8 cellular contexts compared by ENCODE assay signal in the genomic region with DNA sequence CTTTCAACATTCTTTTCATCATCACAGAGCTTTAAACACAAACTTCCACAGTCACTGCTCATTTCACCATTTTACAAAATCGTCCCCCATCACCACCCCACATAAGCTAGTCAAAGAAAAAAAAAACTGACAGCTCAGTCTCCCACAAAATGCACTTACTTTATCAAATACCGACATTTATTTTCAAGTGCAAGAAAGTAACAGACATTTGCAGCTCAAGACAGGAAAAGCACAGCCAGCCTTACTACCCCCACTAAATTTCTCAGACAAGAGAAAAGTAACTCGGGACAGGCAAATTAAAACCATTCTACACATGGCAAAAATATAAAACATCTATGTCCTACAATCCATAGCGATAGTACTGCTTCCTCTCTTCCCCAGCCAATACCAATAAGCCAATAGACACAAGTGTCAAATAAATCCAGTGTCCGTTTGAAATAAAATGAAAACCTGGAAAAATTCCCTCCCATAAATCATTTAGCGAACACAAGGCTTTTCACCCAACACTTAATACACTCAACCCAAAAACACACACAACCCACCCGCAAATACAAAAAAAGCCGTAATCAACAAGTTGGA. TPM values are rescaled to one million over a fixed set of nuclear protein-coding genes. Genes with fewer than 3 reads are reported as not detected.
DNase-seq lines count a peak whose midpoint lies in the region; ATAC-seq, FAIRE-seq and TF ChIP-seq lines count a peak whose summit lies in the region.

No MANE protein-coding gene starts in this region.

- RAD21 ChIA-PET in GM12878 (lab: Charles Lee; ENCODE audit: unreplicated experiment) = interaction anchor here (1.0 kb wide), 2 partner anchors 90 to 376 kb away, joined by 3 read pairs; no protein-coding TSS in a partner anchor

- TSS peak; percentile 58 for BruUV-seq in GM12878 (replicated peaks; lab: Mats Ljungman, UMichigan)

- no peaks in the 10 kb centered on the region for H3K79me1 ChIP-seq in mesenchymal stem cell (replicated peaks; ENCODE audit: low read length, poor library complexity, severe bottlenecking)

- H3K4me3 ChIP-seq in heart right ventricle = peak overlapping the region; percentile 52 to 89 (median 78)
- peak overlapping the region; percentile 95 for H3K4me3 ChIP-seq in GM12878
- peak overlapping the region in 1 of 2 experiments; percentile 93 for H3K4me3 ChIP-seq in mesenchymal stem cell (ENCODE audit: insufficient read depth in 1 of 2, low read depth in 1 of 2, low read length in 2 of 2)
- H3K4me3 ChIP-seq in aorta (ENCODE audit: low read length in 2 of 2) = peak overlapping the region; percentile 36 to 78

- H2AK5ac ChIP-seq in mesenchymal stem cell (ENCODE audit: low read length, severe bottlenecking) = no peak overlapping the region

- WGBS in heart right ventricle, 2 donors = 8 to 12% methylated on average over 8 of the region's 8 CpGs
- 2% methylated on average over 8 of the region's 8 CpGs for WGBS in GM12878 (ENCODE audit: insufficient coverage, insufficient replicate concordance, low lambda C conversion rate, missing lambda C conversion rate)
- under 1% methylated on average over 8 of the region's 8 CpGs for WGBS in mesenchymal stem cell
- WGBS in aorta, 2 donors = 4 to 9% methylated on average over 8 of the region's 8 CpGs

- H2BK15ac ChIP-seq in mesenchymal stem cell (ENCODE audit: low read depth, poor library complexity, severe bottlenecking) = no peak overlapping the region

- H3K79me2 ChIP-seq in GM12878 (ENCODE audit: control insufficient read depth, insufficient read depth, low read length) = peaks cover 56% of the 10 kb centered on the region

- H2AFZ ChIP-seq in GM12878 (ENCODE audit: control insufficient read depth, low read depth, low read length) (no peak overlapping the region), mesenchymal stem cell (ENCODE audit: low read depth, low read length) (no peak overlapping the region)

- no peaks in the 10 kb centered on the region for H3K36me3 ChIP-seq in heart right ventricle
- no peaks in the 10 kb centered on the region for H3K36me3 ChIP-seq in GM12878 (ENCODE audit: control insufficient read depth in 2 of 2, insufficient read depth in 2 of 2, low read length in 1 of 2)
- H3K36me3 ChIP-seq in mesenchymal stem cell (ENCODE audit: control insufficient read depth in 1 of 2, insufficient read depth in 2 of 2, low read depth in 1 of 2, low read length in 2 of 2) = no peaks in the 10 kb centered on the region
- no peaks in the 10 kb centered on the region for H3K36me3 ChIP-seq in aorta (ENCODE audit: control insufficient read depth in 1 of 2, insufficient read depth in 2 of 2, low read length in 1 of 2)

- H3K27me3 ChIP-seq in heart right ventricle (no peaks in the 10 kb centered on the region), GM12878 (replicated peaks in 1 of 2; ENCODE audit: control insufficient read depth in 2 of 2, insufficient read depth in 2 of 2, low read length in 1 of 2) (no peaks in the 10 kb centered on the region), mesenchymal stem cell (ENCODE audit: control insufficient read depth in 1 of 2, insufficient read depth in 1 of 2, low read length in 2 of 2) (peaks cover 0 to 2% of the 10 kb centered on the region in 2 experiments), aorta (ENCODE audit: control insufficient read depth in 1 of 2, insufficient read depth in 2 of 2, low read length in 1 of 2) (no peaks in the 10 kb centered on the region)

- in situ Hi-C loops in GM12878 (cut with MboI) = no loop called here

- no peak for FAIRE-seq in GM12878 (lab: Jason Lieb, UNC)

- H3K18ac ChIP-seq in mesenchymal stem cell (ENCODE audit: low read depth in 1 of 2, low read length in 2 of 2) = peak overlapping the region in 1 of 2 experiments; percentile 21

- peak overlapping the region in 9 of 10 donors; percentile 81 to 93 (median 90) for H3K27ac ChIP-seq in heart right ventricle
- peak overlapping the region; percentile 67 for H3K27ac ChIP-seq in GM12878 (ENCODE audit: control insufficient read depth, insufficient read depth)
- no peak overlapping the region for H3K27ac ChIP-seq in mesenchymal stem cell (ENCODE audit: low read length, poor library complexity, severe bottlenecking)
- H3K27ac ChIP-seq in aorta (ENCODE audit: low read depth in 1 of 2, low read length in 2 of 2) = no peak overlapping the region

- H3K23ac ChIP-seq in mesenchymal stem cell (ENCODE audit: low read length in 2 of 2) = no peak overlapping the region

- TF ChIP-seq CTCF in heart right ventricle (IDR thresholded peaks at IDR 0.05) = no peak
- TF ChIP-seq CTCF in GM12878 (IDR thresholded peaks at IDR 0.05 in 2 of 3, conservative IDR thresholded peaks at IDR 0.05 in 1 of 3; ENCODE audit: control insufficient read depth in 2 of 3, extremely low read depth in 1 of 3, insufficient read depth in 1 of 3, low read depth in 3 of 3, low read length in 3 of 3) = no peak

- H3K9ac ChIP-seq in GM12878 (ENCODE audit: control insufficient read depth, insufficient read depth, low read length) = peak overlapping the region; percentile 84
- H3K9ac ChIP-seq in mesenchymal stem cell (ENCODE audit: low read length) = peak overlapping the region; percentile 97

- POLR2A ChIA-PET in GM12878 (lab: Charles Lee) = no interaction called here

- no peak overlapping the region for H3K14ac ChIP-seq in mesenchymal stem cell (ENCODE audit: low read length in 2 of 2)

- H2BK120ac ChIP-seq in mesenchymal stem cell (ENCODE audit: low read depth, low read length) = no peak overlapping the region

- DNase-seq in heart right ventricle = no peak
- no peak for DNase-seq in left cardiac atrium
- DNase-seq in GM12878 (ENCODE audit: low read depth, low spot score) = no peak
- DNase-seq in mesenchymal stem cell = no peak
- DNase-seq in aorta = no peak
- DNase-seq in NCI-H524 treated with DMSO at 0.1 percent for 48 hours (lab: John Stamatoyannopoulos, UW) = no peak
- DNase-seq in stimulated activated naive CD4-positive, alpha-beta T cell treated with Interleukin-2 at 50 U/mL for 16 hours (lab: John Stamatoyannopoulos, UW) = no peak
- no peak for DNase-seq in glomerular visceral epithelial cell (ENCODE audit: extremely low spot score)

- H3K4me1 ChIP-seq in heart right ventricle (peaks cover 0 to 59% (median 47%) of the 10 kb centered on the region in 9 donors), GM12878 (ENCODE audit: control insufficient read depth, insufficient read depth, low read length) (peaks cover 10% of the 10 kb centered on the region; the same call in 1 of the 2 replicates), mesenchymal stem cell (ENCODE audit: control insufficient read depth, insufficient read depth, low read depth, low read length) (peaks cover 11% of the 10 kb centered on the region), aorta (ENCODE audit: control insufficient read depth in 1 of 2, insufficient read depth in 2 of 2, low read length in 2 of 2) (no peaks in the 10 kb centered on the region)

- no peak overlapping the region for H4K91ac ChIP-seq in mesenchymal stem cell (ENCODE audit: low read length)

- H3K9me3 ChIP-seq in heart right ventricle (no peaks in the 10 kb centered on the region), GM12878 (replicated peaks; ENCODE audit: control insufficient read depth, insufficient read depth, low read length) (no peaks in the 10 kb centered on the region), mesenchymal stem cell (ENCODE audit: control insufficient read depth, low read length) (no peaks in the 10 kb centered on the region), aorta (ENCODE audit: control insufficient read depth, low read length) (no peaks in the 10 kb centered on the region)

- no peaks in the 10 kb centered on the region; the same call in 1 of the 2 replicates for H4K20me1 ChIP-seq in GM12878 (ENCODE audit: control insufficient read depth, insufficient read depth)

- TF ChIP-seq RAD21 in GM12878 (IDR thresholded peaks at IDR 0.05; ENCODE audit: insufficient read depth, low read depth, low read length) = no peak

- TF ChIP-seq EP300 in GM12878 (IDR thresholded peaks at IDR 0.05; ENCODE audit: borderline replicate concordance in 1 of 2, control insufficient read depth in 1 of 2, low read depth in 2 of 2, low read length in 2 of 2) = no peak

- no peak overlapping the region for H3K4ac ChIP-seq in mesenchymal stem cell (ENCODE audit: low read depth in 1 of 2, low read length in 2 of 2)

- intact Hi-C loops in heart right ventricle (cut with DNase I) (loop anchor here in 7 of 10 donors (5.0 to 10.0 kb wide), 12 partner anchors 36 to 376 kb away; no protein-coding TSS in a partner anchor), left cardiac atrium (cut with DNase I) (loop anchor here in 1 of 2 donors (5.0 kb wide), 1 partner anchor 99 kb away; no protein-coding TSS in a partner anchor), GM12878 (cut with micrococcal nuclease; ENCODE audit: unreplicated experiment) (loop anchor here (1.0 to 10.0 kb wide), 5 partner anchors 19 to 571 kb away; no protein-coding TSS in a partner anchor), aorta (cut with DNase I) (loop anchor here (2.0 to 10.0 kb wide), 3 partner anchors 36 to 359 kb away; no protein-coding TSS in a partner anchor)

- no peak for ATAC-seq in heart right ventricle
- no peak for ATAC-seq in left cardiac atrium
- ATAC-seq in GM12878 = no peak
- ATAC-seq in aorta (ENCODE audit: low FRiP score) = no peak

- no peak overlapping the region for H4K8ac ChIP-seq in mesenchymal stem cell (ENCODE audit: low read length)

- no peak overlapping the region for H2BK12ac ChIP-seq in mesenchymal stem cell (ENCODE audit: low read length in 2 of 2)

- SMC1A ChIA-PET in GM12878 (lab: Charles Lee; ENCODE audit: uncharacterized antibody, unreplicated experiment) = interaction anchor here (0.6 to 1.0 kb wide), 5 partner anchors 18 to 467 kb away, joined by 3 read pairs; no protein-coding TSS in a partner anchor

- CTCF ChIA-PET in GM12878 (lab: Yijun Ruan, JAX) = interaction anchor here (0.5 to 1.0 kb wide), 3 partner anchors 20 to 495 kb away, joined by 3 read pairs; partner anchors contain the start of gene SHQ1

- H3K4me2 ChIP-seq in GM12878 (ENCODE audit: control insufficient read depth, insufficient read depth) = peak overlapping the region; percentile 82
- H3K4me2 ChIP-seq in mesenchymal stem cell (ENCODE audit: low read length, poor library complexity, severe bottlenecking) = peak overlapping the region; percentile 88

- TF ChIP-seq POLR2A in GM12878 (IDR thresholded peaks at IDR 0.05; ENCODE audit: low read depth, low read length) = no peak

- H2BK5ac ChIP-seq in mesenchymal stem cell (ENCODE audit: low read depth, low read length, poor library complexity, severe bottlenecking) = no peak overlapping the region

RNA-seq across cellular contexts. Expression of gene RYBP, which starts 0.5 kb away (rescaled TPM):
- total RNA-seq in heart right ventricle = 1 to 10 TPM; 6.1 to 8.3 (median 7.3) TPM
- polyA plus RNA-seq in heart right ventricle = 1 to 10 TPM; 4.0 to 4.4 TPM
- 10 to 100 TPM in 1 of 2 donors, 1 to 10 TPM in 1; 8.7 to 10.3 TPM for total RNA-seq in left cardiac atrium
- 19.3 and 19.4 TPM in 2 replicates for total RNA-seq in GM12878 (2013; cell fraction: nucleolus; rRNA removed)
- total RNA-seq in GM12878 (2014; rRNA removed) = 3.7 and 4.1 TPM in 2 replicates
- 6.6 and 6.8 TPM in 2 replicates for total RNA-seq in GM12878 (2014; rRNA removed; fragmentation: Illumina TruSeq; extraction: Trizol)
- 6.3 and 6.9 TPM in 2 replicates for total RNA-seq in GM12878 (2021)
- polyA plus RNA-seq in GM12878 (2011; ENCODE audit: low read depth) = 4.0 TPM
- 14.4 and 18.1 TPM in 2 replicates for polyA plus RNA-seq in GM12878 (2011; rRNA removed)
- polyA plus RNA-seq in GM12878 (2011; cell fraction: cytosol; rRNA removed) = 4.8 and 6.7 TPM in 2 replicates
- 7.5 TPM in 2 replicates for polyA plus RNA-seq in GM12878 (2011; cell fraction: nucleus; rRNA removed)
- polyA plus RNA-seq in GM12878 (2012) = 6.3 and 9.8 TPM in 2 replicates
- polyA plus RNA-seq in GM12878 (2014; fragmentation: Illumina TruSeq; extraction: Trizol) = 8.8 and 9.3 TPM in 2 replicates
- 1 to 10 TPM; 2.4 to 3.3 TPM for polyA plus RNA-seq in GM12878 (2014; fragmentation: Nextera tagmentation; extraction: Ambion mirVana)
- polyA plus RNA-seq in GM12878 (2014; rRNA removed) = 3.8 and 4.4 TPM in 2 replicates
- 1 to 10 TPM; 1.2 to 1.3 TPM for polyA plus RNA-seq in GM12878 (2016; fragmentation: Nextera tagmentation; extraction: Ambion mirVana)
- 8.2 and 11.0 TPM in 2 replicates for polyA minus RNA-seq in GM12878 (2011; rRNA and poly(A)+ RNA removed)
- polyA minus RNA-seq in GM12878 (2011; cell fraction: cytosol; rRNA and poly(A)+ RNA removed) = 4.9 and 5.8 TPM in 2 replicates
- polyA minus RNA-seq in GM12878 (2011; cell fraction: nucleus; rRNA and poly(A)+ RNA removed) = 7.7 and 9.3 TPM in 2 replicates
- polyA plus RNA-seq in mesenchymal stem cell (2013, experiment 1 of 2) = 15.9 TPM
- 16.1 TPM for polyA plus RNA-seq in mesenchymal stem cell (2013, experiment 2 of 2)
- 10 to 100 TPM; 12.6 to 15.1 TPM for total RNA-seq in aorta
- 1 to 10 TPM; 4.8 to 7.5 TPM for polyA plus RNA-seq in aorta

Comparison
In these comparisons a context has a peak if more than half of its experiments do, and no peak if none do; other contexts are left out.
1. H3K27ac ChIP-seq: peak in heart right ventricle (9 of 10) and GM12878 (single experiment); none in mesenchymal stem cell (single experiment) and aorta (0 of 2).